In genomic region chr16:25040543-25040942, GRCh38 we compare ENCODE assay signal across 28 cellular contexts. TPM values are rescaled to one million over a fixed set of nuclear protein-coding genes. Genes with fewer than 3 reads are reported as not detected.
A peak's percentile ranks its signal among the peaks of the same experiment; 100 is the strongest.
DNase-seq lines count a peak whose midpoint lies in the region; ATAC-seq and TF ChIP-seq lines count a peak whose summit lies in the region.
"Had no signal": no experiment of that assay in that cellular context is flagged by ENCODE, and none has a peak within 500 bp of the region (broad histone marks: within the 10 kb centered on the region; RNA-seq: fewer than 3 reads in every experiment).

No MANE protein-coding gene starts in this region.

- no peaks in the 10 kb centered on the region for H3K9me3 ChIP-seq in right atrium auricular region
- H3K9me3 ChIP-seq: gastrocnemius medialis, Peyer's patch, transverse colon had no signal

- H3K27ac Mint-ChIP-seq in memory B cell (peak overlapping the region; percentile 68), immature natural killer cell (no peak overlapping the region)
- H3K27ac Mint-ChIP-seq: activated naive CD4-positive, alpha-beta T cell treated with anti-CD3 and anti-CD28 coated beads, Interleukin-2, amount 50 U/mL, for 72 hours; HFFc6; nephron progenitor cell had no signal

- no peaks in the 10 kb centered on the region for H3K9me3 Mint-ChIP-seq in memory B cell
- H3K9me3 Mint-ChIP-seq in immature natural killer cell, result no peaks in the 10 kb centered on the region
- H3K9me3 Mint-ChIP-seq: activated naive CD4-positive, alpha-beta T cell treated with anti-CD3 and anti-CD28 coated beads, Interleukin-2, amount 50 U/mL, for 72 hours; CD8-positive, alpha-beta memory T cell; HFFc6; nephron progenitor cell had no signal

- peak overlapping the region; percentile 27 for H3K4me3 Mint-ChIP-seq in memory B cell
- H3K4me3 Mint-ChIP-seq in immature natural killer cell, result no peak overlapping the region
- H3K4me3 Mint-ChIP-seq: CD8-positive, alpha-beta memory T cell; HFFc6; nephron progenitor cell had no signal

- peak; percentile 16 for ATAC-seq in GM19468 (IDR thresholded peaks at IDR 0.05; ENCODE audit: extremely low read depth, unreplicated experiment)
- peak; percentile 54 for ATAC-seq in HG03432 (IDR thresholded peaks at IDR 0.05; ENCODE audit: unreplicated experiment)
- peak; percentile 86 for ATAC-seq in memory B cell (ENCODE audit: low read depth)
- ATAC-seq: activated naive CD4-positive, alpha-beta T cell treated with anti-CD3 and anti-CD28 coated beads, Interleukin-2, amount 50 U/mL, for 72 hours; gastrocnemius medialis; HepG2; left colon had no signal

- H3K4me3 ChIP-seq in GM12865 (ENCODE audit: low read depth, low read length) (no peak overlapping the region), right atrium auricular region (no peak overlapping the region)
- H3K4me3 ChIP-seq: gastrocnemius medialis, hepatocyte, Peyer's patch, transverse colon had no signal

- H3K27ac ChIP-seq in right atrium auricular region, result no peak overlapping the region
- H3K27ac ChIP-seq: gastrocnemius medialis, hepatocyte, Peyer's patch, transverse colon had no signal

- DNase-seq in GM12865 (ENCODE audit: low read depth) (peak; percentile 85), memory B cell (ENCODE audit: low spot score in 2 of 2) (no peak), HT-29 (ENCODE audit: low spot score) (no peak), head of caudate nucleus (no peak), right atrium auricular region (ENCODE audit: low spot score) (no peak), immature natural killer cell (no peak)
- DNase-seq: activated CD4-positive, alpha-beta T cell treated with anti-CD3 and anti-CD28 coated beads for 4 hours; CD8-positive, alpha-beta memory T cell; DMS 273 treated with DMSO at 0.1 percent for 48 hours; gastrocnemius medialis; GOT3; HFFc6; left colon; MV-4-11; NCI-H1436; NCI-H2081; NCI-H226; NCI-H526 treated with DMSO at 0.1 percent for 48 hours; nephron progenitor cell; Peyer's patch; SIG-M5; stimulated activated CD4-positive, alpha-beta T cell treated with anti-CD3 and anti-CD28 coated beads, Interleukin-4, amount 100 ng/mL, for 24 hours; transverse colon had no signal

- H3K4me1 Mint-ChIP-seq in memory B cell (peaks cover 47% of the 10 kb centered on the region), immature natural killer cell (peaks cover 0 to 2% of the 10 kb centered on the region in 2 donors)

- TF ChIP-seq CTCF in GM12865 (IDR thresholded peaks at IDR 0.05; ENCODE audit: insufficient read depth, low read depth, low read length, missing control alignments), result no peak
- no peak for TF ChIP-seq CTCF in right atrium auricular region (IDR thresholded peaks at IDR 0.05)

- H3K27me3 ChIP-seq in right atrium auricular region, result no peaks in the 10 kb centered on the region
- H3K27me3 ChIP-seq: gastrocnemius medialis, hepatocyte, Peyer's patch, transverse colon had no signal

- no peaks in the 10 kb centered on the region for H3K36me3 ChIP-seq in right atrium auricular region
- H3K36me3 ChIP-seq: gastrocnemius medialis, Peyer's patch, transverse colon had no signal

- H3K36me3 Mint-ChIP-seq in memory B cell (no peaks in the 10 kb centered on the region), immature natural killer cell (peaks cover 0 to 11% (median 0%) of the 10 kb centered on the region in 3 donors)
- H3K36me3 Mint-ChIP-seq: activated naive CD4-positive, alpha-beta T cell treated with anti-CD3 and anti-CD28 coated beads, Interleukin-2, amount 50 U/mL, for 72 hours; CD8-positive, alpha-beta memory T cell had no signal

- intact Hi-C loops in head of caudate nucleus (cut with DNase I), result no loop called here

- H3K27me3 Mint-ChIP-seq in memory B cell (no peaks in the 10 kb centered on the region), immature natural killer cell (ENCODE audit: low read depth in 3 of 3) (peaks cover 0 to 2% (median 0%) of the 10 kb centered on the region in 3 donors)

- no peaks in the 10 kb centered on the region for H3K4me1 ChIP-seq in right atrium auricular region
- H3K4me1 ChIP-seq: gastrocnemius medialis had no signal

RNA-seq across cellular contexts. Expression of gene ARHGAP17, which starts 25.4 kb away (rescaled TPM):
- total RNA-seq in HT-29 (2014; rRNA removed; shearing (Covaris generic)), result 8.5 and 9.7 TPM in 2 replicates
- 10 to 100 TPM; 29.9 to 31.6 TPM for total RNA-seq in right atrium auricular region
- polyA plus RNA-seq in immature natural killer cell, result 10 to 100 TPM; 12.0 to 35.9 (median 14.5) TPM

Comparison
In these comparisons a context has a peak if more than half of its experiments do, and no peak if none do; other contexts are left out.
1. ATAC-seq: peak in every context shown above with its lines; median percentile 86 in memory B cell; 54 in HG03432; 16 in GM19468.